ENCODE assay signal across 10 cellular contexts in the genomic region with DNA sequence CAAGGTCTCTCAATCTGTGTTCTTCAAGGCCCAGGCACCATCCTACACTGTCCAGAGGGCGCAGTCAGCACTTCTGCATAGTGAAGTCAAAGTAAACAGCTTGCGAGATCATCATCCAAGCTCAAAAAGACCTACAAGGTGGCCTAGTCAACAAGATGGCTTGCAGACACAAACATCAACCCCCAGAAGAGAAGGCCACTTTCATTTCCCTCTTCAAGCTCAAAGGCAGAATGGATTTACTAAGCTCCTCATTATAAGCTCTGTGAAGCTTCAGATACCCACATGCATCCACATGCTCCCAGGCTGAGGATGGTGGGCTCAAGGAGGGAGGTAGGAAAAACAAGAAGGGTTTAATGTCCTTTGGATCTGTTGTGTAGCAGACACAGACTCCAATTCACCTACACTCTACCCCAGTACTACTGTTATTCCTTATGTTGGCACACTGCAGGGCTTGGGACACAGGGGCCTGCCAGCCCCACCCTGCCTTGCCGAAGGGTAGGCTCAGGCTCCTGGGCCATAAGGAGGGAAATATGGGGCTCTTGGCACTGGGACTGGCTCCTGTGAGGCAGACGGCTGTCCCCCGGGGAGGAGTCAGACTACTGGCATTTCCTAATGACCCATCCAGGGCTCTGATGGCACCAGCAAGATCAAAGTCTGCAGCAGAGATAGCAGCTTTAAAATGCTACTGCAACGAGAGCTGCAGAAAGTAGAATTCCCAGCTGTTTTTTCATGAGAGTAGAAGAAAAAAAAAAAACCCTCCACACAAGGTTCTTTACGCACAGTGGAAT. TPM values are rescaled to one million over a fixed set of nuclear protein-coding genes. Genes with fewer than 3 reads are reported as not detected.
DNase-seq lines count a peak whose midpoint lies in the region; ATAC-seq and TF ChIP-seq lines count a peak whose summit lies in the region.
"Had no signal": no experiment of that assay in that cellular context is flagged by ENCODE, and none has a peak within 500 bp of the region (broad histone marks: within the 10 kb centered on the region; RNA-seq: fewer than 3 reads in every experiment).

No MANE protein-coding gene starts in this region.

- peak overlapping the region; percentile 56 for H3K27ac Mint-ChIP-seq in progenitor cell of endocrine pancreas

- no peaks in the 10 kb centered on the region for H3K9me3 Mint-ChIP-seq in progenitor cell of endocrine pancreas (ENCODE audit: low read depth)

- intact Hi-C loops in dorsolateral prefrontal cortex (cut with DNase I), result loop anchor here in 1 of 2 donors (5.0 kb wide), 1 partner anchor 40 kb away; no protein-coding TSS in a partner anchor

- no peaks in the 10 kb centered on the region for H3K27me3 Mint-ChIP-seq in progenitor cell of endocrine pancreas

- H3K4me3 ChIP-seq in dorsolateral prefrontal cortex, result no peak overlapping the region
- H3K4me3 ChIP-seq: coronary artery had no signal

- H3K36me3 Mint-ChIP-seq in progenitor cell of endocrine pancreas (ENCODE audit: insufficient read depth), result peaks cover 6% of the 10 kb centered on the region

- H3K4me1 Mint-ChIP-seq in progenitor cell of endocrine pancreas (ENCODE audit: low read depth), result peaks cover 21% of the 10 kb centered on the region

- TF ChIP-seq CTCF in dorsolateral prefrontal cortex (IDR thresholded peaks at IDR 0.05 in 54 of 56, conservative IDR thresholded peaks at IDR 0.05 in 2 of 56; ENCODE audit: low read depth in 1 of 56, partially characterized antibody in 56 of 56) (no peak), progenitor cell of endocrine pancreas (IDR thresholded peaks at IDR 0.05; ENCODE audit: unreplicated experiment) (no peak)

- no peaks in the 10 kb centered on the region for H3K27me3 ChIP-seq in dorsolateral prefrontal cortex

- H3K4me3 Mint-ChIP-seq in progenitor cell of endocrine pancreas (ENCODE audit: low read depth), result no peak overlapping the region

- no peak for ATAC-seq in GM18907 (IDR thresholded peaks at IDR 0.05; ENCODE audit: unreplicated experiment)
- ATAC-seq in GM21515 (IDR thresholded peaks at IDR 0.05; ENCODE audit: unreplicated experiment), result no peak

- H3K27ac ChIP-seq in dorsolateral prefrontal cortex, result peak overlapping the region in 34 of 59 donors; percentile 0 to 68 (median 42)
- H3K27ac ChIP-seq: coronary artery had no signal

- DNase-seq in ELR (ENCODE audit: low read depth) (peak; percentile 52), NCI-H446 (lab: John Stamatoyannopoulos, UW) (peak; percentile 25 to 78), dorsolateral prefrontal cortex (no peak), progenitor cell of endocrine pancreas (ENCODE audit: low spot score, unreplicated experiment) (no peak), Ammon's horn (ENCODE audit: low spot score) (no peak)
- DNase-seq: activated CD8-positive, alpha-beta memory T cell treated with anti-CD3 and anti-CD28 coated beads, Interleukin-2, amount 50 U/mL, for 48 hours; NCI-H1930 had no signal

RNA-seq across cellular contexts. Expression of gene CYP2D6, which starts 42.0 kb away (rescaled TPM):
- total RNA-seq in dorsolateral prefrontal cortex, result 1 to 10 TPM in 119 of 120 experiments, under 1 TPM in 1; 0.76 to 8.0 (median 2.7) TPM
- total RNA-seq in progenitor cell of endocrine pancreas, result 8.0 and 10.3 TPM in 2 replicates

Comparison
In these comparisons a context has a peak if more than half of its experiments do, and no peak if none do; other contexts are left out.
1. DNase-seq: peak in ELR (single experiment) and NCI-H446 (2 of 2); none in dorsolateral prefrontal cortex (0 of 10), progenitor cell of endocrine pancreas (single experiment) and Ammon's horn (single experiment).